Comparison of ENCODE assay signal across 7 cellular contexts in the genomic region with DNA sequence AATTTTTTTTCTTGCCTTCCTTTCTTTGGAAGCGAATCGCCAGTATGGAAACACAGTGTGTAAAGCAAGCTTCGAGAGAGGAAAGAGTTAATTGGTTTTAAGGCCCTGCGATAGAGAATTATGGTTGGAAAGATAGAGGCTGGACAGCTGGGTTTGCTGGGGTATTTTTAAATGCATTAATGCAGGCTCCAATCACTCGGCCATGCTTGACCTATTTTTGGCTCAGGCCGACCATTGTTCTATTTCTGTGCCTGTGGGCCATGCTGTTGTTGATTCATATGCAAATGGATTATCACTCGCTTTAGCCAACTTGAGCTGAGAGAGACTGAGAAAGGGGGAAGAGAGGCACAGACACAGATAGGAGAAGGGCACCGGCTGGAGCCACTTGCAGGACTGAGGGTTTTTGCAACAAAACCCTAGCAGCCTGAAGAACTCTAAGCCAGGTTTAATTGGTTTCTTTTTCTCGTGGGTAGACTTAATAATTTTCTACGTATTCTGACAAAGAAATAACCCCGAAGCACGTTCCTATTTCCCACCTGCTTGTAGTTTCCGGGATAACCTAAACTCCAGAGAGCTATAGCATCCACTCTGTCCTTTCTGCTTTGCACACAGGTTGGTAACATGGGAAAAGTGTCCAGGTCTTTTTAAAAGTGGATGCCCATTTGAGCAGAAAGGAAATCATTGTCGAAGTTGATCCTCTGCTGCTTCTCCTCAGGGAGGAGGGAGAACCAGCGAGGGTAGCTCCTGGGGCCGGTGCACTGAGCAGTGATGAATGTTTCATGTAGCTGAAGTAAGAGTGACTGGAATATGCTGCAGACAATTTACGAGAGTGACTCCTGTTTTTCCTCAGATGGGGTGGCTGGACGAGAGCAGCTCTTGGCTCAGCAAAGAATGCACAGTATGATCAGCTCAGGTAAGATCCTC. TPM values are rescaled to one million over a fixed set of nuclear protein-coding genes. Genes with fewer than 3 reads are reported as not detected.
DNase-seq lines count a peak whose midpoint lies in the region; ATAC-seq, FAIRE-seq and TF ChIP-seq lines count a peak whose summit lies in the region.

A gene (plus strand): TSS at position 338 of the 924 bp plus-strand sequence. CDS start 554 bp downstream, at position 892.

- no peaks in the 10 kb centered on the region for H3K36me3 ChIP-seq in muscle layer of duodenum (ENCODE audit: control insufficient read depth in 1 of 2, insufficient read depth in 2 of 2, low read length in 2 of 2)

- peak; percentile 89 for FAIRE-seq in GM18507 (lab: Jason Lieb, UNC)

- H3K36me3 Mint-ChIP-seq in HFFc6 (ENCODE audit: low read depth) (no peaks in the 10 kb centered on the region), T-helper 17 cell (ENCODE audit: low read depth) (no peaks in the 10 kb centered on the region)

- H3K27me3 Mint-ChIP-seq in HFFc6 (ENCODE audit: insufficient read depth) (no peaks in the 10 kb centered on the region), T-helper 17 cell (no peaks in the 10 kb centered on the region)

- peaks cover 0 to 10% of the 10 kb centered on the region in 2 donors for H3K4me1 ChIP-seq in muscle layer of duodenum (ENCODE audit: control insufficient read depth in 1 of 2, insufficient read depth in 2 of 2, low read length in 2 of 2)

- peak within 1 kb of the TSS; percentile 81 for H3K27ac Mint-ChIP-seq in HFFc6
- H3K27ac Mint-ChIP-seq in T-helper 17 cell: no peak within 1 kb of the TSS

- H3K4me3 ChIP-seq in muscle layer of duodenum (ENCODE audit: low read depth in 1 of 2, low read length in 2 of 2): peak within 1 kb of the TSS; percentile 55 to 58

- DNase-seq in GM18507 (ENCODE audit: extremely low spot score, insufficient read length, low read depth) (no peak), HFFc6 (peak; percentile 63), NCI-H1092 treated with DMSO at 0.1 percent for 48 hours (lab: John Stamatoyannopoulos, UW) (peak; percentile 99), T-helper 17 cell (no peak), fibroblast of peridontal ligament (ENCODE audit: extremely low read depth) (peak; percentile 72)
- DNase-seq in effector CD8-positive, alpha-beta T cell (lab: John Stamatoyannopoulos, UW): no peak

- peak within 1 kb of the TSS; percentile 11 for H3K27ac ChIP-seq in muscle layer of duodenum (ENCODE audit: low read length)

- H3K27me3 ChIP-seq in muscle layer of duodenum (ENCODE audit: low read depth, low read length): no peaks in the 10 kb centered on the region

- H3K4me1 Mint-ChIP-seq in HFFc6 (ENCODE audit: low read depth) (peaks cover 49% of the 10 kb centered on the region), T-helper 17 cell (peaks cover 9% of the 10 kb centered on the region)

- H3K4me3 Mint-ChIP-seq in HFFc6: peak within 1 kb of the TSS; percentile 83
- peak within 1 kb of the TSS; percentile 76 for H3K4me3 Mint-ChIP-seq in T-helper 17 cell

- ATAC-seq in T-helper 17 cell: peak; percentile 67

- no peaks in the 10 kb centered on the region for H3K9me3 Mint-ChIP-seq in HFFc6

- H3K9me3 ChIP-seq in T-helper 17 cell (ENCODE audit: control insufficient read depth, low read length, poor library complexity, severe bottlenecking): no peaks in the 10 kb centered on the region
- H3K9me3 ChIP-seq in muscle layer of duodenum (ENCODE audit: control insufficient read depth in 1 of 2, low read length in 2 of 2): no peaks in the 10 kb centered on the region

- no peak for TF ChIP-seq CTCF in HFFc6 (IDR thresholded peaks at IDR 0.05)

RNA-seq across cellular contexts. Expression of the gene that starts here (rescaled TPM):
- 10 to 100 TPM; 11.5 to 29.2 (median 13.2) TPM for total RNA-seq in HFFc6 (2021; fragmentation: NEBNext Ultra II Directional; extraction: Animal tissue kit (Norgen Biotek cat#: 25700))
- total RNA-seq in T-helper 17 cell: 1 to 10 TPM; 4.9 to 6.5 TPM

Comparison
In these comparisons a context has a peak if more than half of its experiments do, and no peak if none do; other contexts are left out.
1. DNase-seq: peak in HFFc6 (single experiment), NCI-H1092 treated with DMSO at 0.1 percent for 48 hours (single experiment) and fibroblast of peridontal ligament (single experiment); none in GM18507 (single experiment), T-helper 17 cell (0 of 3) and effector CD8-positive, alpha-beta T cell (single experiment).